Comparison of ENCODE assay signal across 8 cellular contexts in the genomic region with DNA sequence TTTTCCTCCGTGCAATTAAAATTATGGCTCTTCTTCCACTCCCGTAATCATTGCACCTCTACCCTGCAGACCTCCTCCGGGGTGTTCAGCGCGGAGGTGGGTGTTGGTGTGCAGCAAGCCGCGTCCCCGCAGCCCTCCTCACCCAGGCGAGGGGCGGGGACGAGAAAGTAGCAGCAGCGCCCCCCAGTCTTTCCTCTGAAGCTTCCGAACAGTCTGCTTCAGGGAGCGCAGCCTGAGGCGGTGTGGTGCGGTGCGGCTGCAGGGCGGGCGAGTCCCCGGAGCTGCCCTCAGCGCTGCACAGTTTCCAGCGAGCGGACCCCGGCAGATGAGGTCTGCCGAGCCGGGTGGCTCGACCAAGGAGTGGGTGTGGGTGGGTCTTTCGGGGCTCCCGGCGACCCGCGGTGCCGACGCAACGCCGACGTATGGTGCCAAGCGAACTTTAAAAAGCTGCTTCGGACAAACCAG. TPM values are rescaled to one million over a fixed set of nuclear protein-coding genes. Genes with fewer than 3 reads are reported as not detected.
A peak's percentile ranks its signal among the peaks of the same experiment; 100 is the strongest.
DNase-seq lines count a peak whose midpoint lies in the region; ATAC-seq, FAIRE-seq and TF ChIP-seq lines count a peak whose summit lies in the region.

A gene with protein sequence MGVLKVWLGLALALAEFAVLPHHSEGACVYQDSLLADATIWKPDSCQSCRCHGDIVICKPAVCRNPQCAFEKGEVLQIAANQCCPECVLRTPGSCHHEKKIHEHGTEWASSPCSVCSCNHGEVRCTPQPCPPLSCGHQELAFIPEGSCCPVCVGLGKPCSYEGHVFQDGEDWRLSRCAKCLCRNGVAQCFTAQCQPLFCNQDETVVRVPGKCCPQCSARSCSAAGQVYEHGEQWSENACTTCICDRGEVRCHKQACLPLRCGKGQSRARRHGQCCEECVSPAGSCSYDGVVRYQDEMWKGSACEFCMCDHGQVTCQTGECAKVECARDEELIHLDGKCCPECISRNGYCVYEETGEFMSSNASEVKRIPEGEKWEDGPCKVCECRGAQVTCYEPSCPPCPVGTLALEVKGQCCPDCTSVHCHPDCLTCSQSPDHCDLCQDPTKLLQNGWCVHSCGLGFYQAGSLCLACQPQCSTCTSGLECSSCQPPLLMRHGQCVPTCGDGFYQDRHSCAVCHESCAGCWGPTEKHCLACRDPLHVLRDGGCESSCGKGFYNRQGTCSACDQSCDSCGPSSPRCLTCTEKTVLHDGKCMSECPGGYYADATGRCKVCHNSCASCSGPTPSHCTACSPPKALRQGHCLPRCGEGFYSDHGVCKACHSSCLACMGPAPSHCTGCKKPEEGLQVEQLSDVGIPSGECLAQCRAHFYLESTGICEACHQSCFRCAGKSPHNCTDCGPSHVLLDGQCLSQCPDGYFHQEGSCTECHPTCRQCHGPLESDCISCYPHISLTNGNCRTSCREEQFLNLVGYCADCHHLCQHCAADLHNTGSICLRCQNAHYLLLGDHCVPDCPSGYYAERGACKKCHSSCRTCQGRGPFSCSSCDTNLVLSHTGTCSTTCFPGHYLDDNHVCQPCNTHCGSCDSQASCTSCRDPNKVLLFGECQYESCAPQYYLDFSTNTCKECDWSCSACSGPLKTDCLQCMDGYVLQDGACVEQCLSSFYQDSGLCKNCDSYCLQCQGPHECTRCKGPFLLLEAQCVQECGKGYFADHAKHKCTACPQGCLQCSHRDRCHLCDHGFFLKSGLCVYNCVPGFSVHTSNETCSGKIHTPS (N-terminal part only) (plus strand): TSS at position 189 of the 465 bp plus-strand sequence. CDS start 687 bp downstream, outside the sequence.

- H3K27me3 Mint-ChIP-seq in H9 (ENCODE audit: low read depth): no peaks in the 10 kb centered on the region
- peaks cover 64% of the 10 kb centered on the region for H3K27me3 Mint-ChIP-seq in activated T-helper 2 cell treated with anti-CD3 and anti-CD28 coated beads, Interferon-gamma antibody, Interleukin-2, Interleukin-4, amounts not matched to agents 10 μg/mL and 5 μg/mL and 100 μg/mL, durations not matched to agents 14 hours and 24 hours and 36 hours (ENCODE audit: low read depth)

- H4K20me1 ChIP-seq in H9 (ENCODE audit: control insufficient read depth, insufficient read depth, insufficient read length): no peaks in the 10 kb centered on the region

- peak within 1 kb of the TSS; percentile 12 for H2BK12ac ChIP-seq in H9 (ENCODE audit: insufficient read length, low read depth, low read length)

- H3K4me1 Mint-ChIP-seq in H9: peaks cover 31 to 33% of the 10 kb centered on the region in 2 experiments
- H3K4me1 Mint-ChIP-seq in activated T-helper 2 cell treated with anti-CD3 and anti-CD28 coated beads, Interferon-gamma antibody, Interleukin-2, Interleukin-4, amounts not matched to agents 10 μg/mL and 5 μg/mL and 100 μg/mL, durations not matched to agents 14 hours and 24 hours and 36 hours (ENCODE audit: low read depth): peaks cover 24% of the 10 kb centered on the region

- peaks cover 0 to 3% of the 10 kb centered on the region in 2 experiments; a peak in 2 of 5 replicates for H3K9me3 Mint-ChIP-seq in H9
- H3K9me3 Mint-ChIP-seq in activated T-helper 2 cell treated with anti-CD3 and anti-CD28 coated beads, Interferon-gamma antibody, Interleukin-2, Interleukin-4, amounts not matched to agents 10 μg/mL and 5 μg/mL and 100 μg/mL, durations not matched to agents 14 hours and 24 hours and 36 hours: no peaks in the 10 kb centered on the region

- TF ChIP-seq POLR2A in heart left ventricle (IDR thresholded peaks at IDR 0.05): no peak

- H3K27ac ChIP-seq in H9 (ENCODE audit: insufficient read length, low read depth, low read length) (peak within 1 kb of the TSS; percentile 71), heart left ventricle (peak within 1 kb of the TSS in 11 of 12 donors; percentile 19 to 91 (median 87)), pancreas (peak within 1 kb of the TSS; percentile 53 to 92 (median 85))

- H3K27me3 ChIP-seq in H9 (ENCODE audit: insufficient read depth, low read length) (no peaks in the 10 kb centered on the region), heart left ventricle (peaks cover 0 to 47% (median 0%) of the 10 kb centered on the region in 9 donors), pancreas (no peaks in the 10 kb centered on the region)

- peak within 1 kb of the TSS; percentile 98 for H3K4me2 ChIP-seq in H9 (ENCODE audit: insufficient read depth, insufficient read length, low read length)

- H4K91ac ChIP-seq in H9 (ENCODE audit: insufficient read length, low read depth, low read length): no peak within 1 kb of the TSS

- no peak within 1 kb of the TSS for H2BK20ac ChIP-seq in H9 (ENCODE audit: low read depth, low read length, poor library complexity, severe bottlenecking)

- whole genome bisulfite sequencing in H9 (ENCODE audit: extremely low coverage, insufficient read length, low lambda C conversion rate): no CpG with 5 or more reads among the region's 39 CpGs
- whole genome bisulfite sequencing in heart left ventricle, 4 donors: 0 to 1% (median 0%) methylated on average over 33 to 39 of the region's 39 CpGs
- WGBS in pancreas, 2 donors: 0% methylated on average over 38 to 39 of the region's 39 CpGs

- peak; percentile 32; the same call in 1 of the 3 replicates for TF ChIP-seq CTCF in H9 (conservative IDR thresholded peaks at IDR 0.05)
- peak in 5 of 12 donors; percentile 6 to 28 (median 10) for TF ChIP-seq CTCF in heart left ventricle (IDR thresholded peaks at IDR 0.05)
- no peak for TF ChIP-seq CTCF in pancreas (IDR thresholded peaks at IDR 0.05)

- no peak for FAIRE-seq in pancreas (lab: Jason Lieb, UNC)

- no peak within 1 kb of the TSS for H3K23ac ChIP-seq in H9 (ENCODE audit: insufficient read length, low read depth, low read length)

- H3K36me3 ChIP-seq in heart left ventricle (no peaks in the 10 kb centered on the region), pancreas (no peaks in the 10 kb centered on the region)

- H3K4me1 ChIP-seq in H9 (ENCODE audit: insufficient read depth, low read length) (no peaks in the 10 kb centered on the region; the same call in 1 of the 2 replicates), heart left ventricle (peaks cover 0 to 29% (median 3%) of the 10 kb centered on the region in 12 donors), pancreas (peaks cover 0 to under 1% (median 0%) of the 10 kb centered on the region in 3 donors)

- H3K18ac ChIP-seq in H9 (ENCODE audit: insufficient read length, low read depth, low read length): peak within 1 kb of the TSS; percentile 71

- H4K8ac ChIP-seq in H9 (replicated peaks; ENCODE audit: insufficient read length, low read depth, low read length): no peak within 1 kb of the TSS

- peaks cover 34% of the 10 kb centered on the region; the same call in 1 of the 2 replicates for H3K79me2 ChIP-seq in H9 (ENCODE audit: insufficient read depth, low read length)

- no peak within 1 kb of the TSS for H2BK15ac ChIP-seq in H9 (ENCODE audit: low read depth, low read length)

- peak; percentile 24 for DNase-seq in ELR (ENCODE audit: low read depth)
- DNase-seq in H9: peak; percentile 68
- peak; percentile 87 for DNase-seq in NCI-H1694 treated with DMSO at 0.1 percent for 48 hours (lab: John Stamatoyannopoulos, UW)
- DNase-seq in activated T-helper 2 cell treated with anti-CD3 and anti-CD28 coated beads, Interferon-gamma antibody, Interleukin-2, Interleukin-4, amounts not matched to agents 10 μg/mL and 5 μg/mL and 100 μg/mL, durations not matched to agents 14 hours and 24 hours and 36 hours (ENCODE audit: low spot score): no peak
- DNase-seq in heart left ventricle: peak in 4 of 5 donors; percentile 36 to 57 (median 48)
- DNase-seq in pancreas: peak; percentile 21 to 73 (median 45)

- H3K14ac ChIP-seq in H9 (ENCODE audit: insufficient read depth, low read length): peak within 1 kb of the TSS; percentile 84

- intact Hi-C loops in activated T-helper 2 cell treated with anti-CD3 and anti-CD28 coated beads, Interferon-gamma antibody, Interleukin-2, Interleukin-4, amounts not matched to agents 10 μg/mL and 5 μg/mL and 100 μg/mL, durations not matched to agents 14 hours and 24 hours and 36 hours (cut with micrococcal nuclease): no loop called here
- intact Hi-C loops in heart left ventricle (cut with DNase I) (loop anchor here in 6 of 10 donors (2.0 to 10.0 kb wide), 7 partner anchors 45 to 718 kb away; a partner anchor contains a TSS), pancreas (cut with DNase I) (no loop called here)

- no peak within 1 kb of the TSS for H2AFZ ChIP-seq in H9 (ENCODE audit: low read length)

- ATAC-seq in heart left ventricle: peak; percentile 41 to 57 (median 51)
- peak; percentile 38 to 64 (median 58) for ATAC-seq in pancreas
- ATAC-seq in HG03520 (IDR thresholded peaks at IDR 0.05; ENCODE audit: unreplicated experiment): no peak
- ATAC-seq in GM18870 (IDR thresholded peaks at IDR 0.05; ENCODE audit: unreplicated experiment): no peak

- H3K4me3 ChIP-seq in heart left ventricle: peak within 1 kb of the TSS; percentile 49 to 82 (median 67)
- H3K4me3 ChIP-seq in pancreas: peak within 1 kb of the TSS; percentile 53 to 70 (median 62)

- H3K4me3 Mint-ChIP-seq in H9: peak within 1 kb of the TSS; percentile 87 to 96
- peak within 1 kb of the TSS; percentile 80 for H3K4me3 Mint-ChIP-seq in activated T-helper 2 cell treated with anti-CD3 and anti-CD28 coated beads, Interferon-gamma antibody, Interleukin-2, Interleukin-4, amounts not matched to agents 10 μg/mL and 5 μg/mL and 100 μg/mL, durations not matched to agents 14 hours and 24 hours and 36 hours (ENCODE audit: low read depth)

- no peak within 1 kb of the TSS for H3K4ac ChIP-seq in H9 (ENCODE audit: low read depth, low read length)

- peak within 1 kb of the TSS; percentile 1 for H3K56ac ChIP-seq in H9 (ENCODE audit: insufficient read length, low read depth, low read length)

- no peaks in the 10 kb centered on the region for H3K79me1 ChIP-seq in H9 (ENCODE audit: insufficient read depth, low read depth, low read length, poor library complexity, severe bottlenecking)

- H3K9ac ChIP-seq in H9 (ENCODE audit: extremely low read depth, insufficient read length, low read length): peak within 1 kb of the TSS; percentile 95

- no peak within 1 kb of the TSS for H2AK5ac ChIP-seq in H9 (ENCODE audit: insufficient read length, low read length)

- peak within 1 kb of the TSS; percentile 54 for H4K5ac ChIP-seq in H9 (ENCODE audit: insufficient read length, low read depth, low read length)

- peak within 1 kb of the TSS; percentile 98 to 99 (median 98) for H3K27ac Mint-ChIP-seq in H9
- no peak within 1 kb of the TSS for H3K27ac Mint-ChIP-seq in activated T-helper 2 cell treated with anti-CD3 and anti-CD28 coated beads, Interferon-gamma antibody, Interleukin-2, Interleukin-4, amounts not matched to agents 10 μg/mL and 5 μg/mL and 100 μg/mL, durations not matched to agents 14 hours and 24 hours and 36 hours

- H3K23me2 ChIP-seq in H9 (ENCODE audit: insufficient read length, low read depth, low read length, poor library complexity, severe bottlenecking): peaks cover 27% of the 10 kb centered on the region

- H3K36me3 Mint-ChIP-seq in H9 (ENCODE audit: insufficient read depth in 1 of 3, low read depth in 3 of 3): no peaks in the 10 kb centered on the region; a peak in 1 of 7 replicates
- no peaks in the 10 kb centered on the region for H3K36me3 Mint-ChIP-seq in activated T-helper 2 cell treated with anti-CD3 and anti-CD28 coated beads, Interferon-gamma antibody, Interleukin-2, Interleukin-4, amounts not matched to agents 10 μg/mL and 5 μg/mL and 100 μg/mL, durations not matched to agents 14 hours and 24 hours and 36 hours (ENCODE audit: low read depth)

- H2BK5ac ChIP-seq in H9 (ENCODE audit: insufficient read length, low read length): peak within 1 kb of the TSS; percentile 24

- H3T11ph ChIP-seq in H9 (ENCODE audit: low read length): no peak within 1 kb of the TSS

- no peak within 1 kb of the TSS for H2BK120ac ChIP-seq in H9 (ENCODE audit: low read depth, low read length, poor library complexity, severe bottlenecking)

- H3K9me3 ChIP-seq in H9 (ENCODE audit: control insufficient read depth, low read depth, low read length): no peaks in the 10 kb centered on the region
- no peaks in the 10 kb centered on the region for H3K9me3 ChIP-seq in heart left ventricle
- no peaks in the 10 kb centered on the region for H3K9me3 ChIP-seq in pancreas

RNA-seq across cellular contexts. Expression of the gene that starts here (rescaled TPM):
- total RNA-seq in H9 (2021) (50.3 and 58.5 TPM in 2 replicates), heart left ventricle (10 to 100 TPM in 1 of 9 donors, 1 to 10 TPM in 7, under 1 TPM in 1; 0.84 to 13.4 (median 4.8) TPM), pancreas (10 to 100 TPM; 14.3 to 21.5 (median 15.8) TPM)
- not detected in 2 replicates for total RNA-seq in activated T-helper 2 cell treated with anti-CD3 and anti-CD28 coated beads, Interferon-gamma antibody, Interleukin-2, Interleukin-4, amounts not matched to agents 10 μg/mL and 5 μg/mL and 100 μg/mL, durations not matched to agents 14 hours and 24 hours and 36 hours
- polyA plus RNA-seq in heart left ventricle (1 to 10 TPM in 1 of 2 donors, under 1 TPM in 1; 0.57 to 1.4 TPM), pancreas (1 to 10 TPM; 4.7 to 6.5 TPM)

Comparison
In these comparisons a context has a peak if more than half of its experiments do, and no peak if none do; other contexts are left out.
1. ATAC-seq: peak in heart left ventricle (4 of 4) and pancreas (4 of 4); none in HG03520 (single experiment) and GM18870 (single experiment).
2. intact Hi-C loops: an anchor here in heart left ventricle (2.0 to 10.0 kb wide); none called in activated T-helper 2 cell treated with anti-CD3 and anti-CD28 coated beads, Interferon-gamma antibody, Interleukin-2, Interleukin-4, amounts not matched to agents 10 μg/mL and 5 μg/mL and 100 μg/mL, durations not matched to agents 14 hours and 24 hours and 36 hours and pancreas.
3. Peak in every context shown above with its lines, with median percentiles within 50 percentile points of each other: H3K27ac ChIP-seq.